ENCODE assay signal across 12 cellular contexts in the genomic region with DNA sequence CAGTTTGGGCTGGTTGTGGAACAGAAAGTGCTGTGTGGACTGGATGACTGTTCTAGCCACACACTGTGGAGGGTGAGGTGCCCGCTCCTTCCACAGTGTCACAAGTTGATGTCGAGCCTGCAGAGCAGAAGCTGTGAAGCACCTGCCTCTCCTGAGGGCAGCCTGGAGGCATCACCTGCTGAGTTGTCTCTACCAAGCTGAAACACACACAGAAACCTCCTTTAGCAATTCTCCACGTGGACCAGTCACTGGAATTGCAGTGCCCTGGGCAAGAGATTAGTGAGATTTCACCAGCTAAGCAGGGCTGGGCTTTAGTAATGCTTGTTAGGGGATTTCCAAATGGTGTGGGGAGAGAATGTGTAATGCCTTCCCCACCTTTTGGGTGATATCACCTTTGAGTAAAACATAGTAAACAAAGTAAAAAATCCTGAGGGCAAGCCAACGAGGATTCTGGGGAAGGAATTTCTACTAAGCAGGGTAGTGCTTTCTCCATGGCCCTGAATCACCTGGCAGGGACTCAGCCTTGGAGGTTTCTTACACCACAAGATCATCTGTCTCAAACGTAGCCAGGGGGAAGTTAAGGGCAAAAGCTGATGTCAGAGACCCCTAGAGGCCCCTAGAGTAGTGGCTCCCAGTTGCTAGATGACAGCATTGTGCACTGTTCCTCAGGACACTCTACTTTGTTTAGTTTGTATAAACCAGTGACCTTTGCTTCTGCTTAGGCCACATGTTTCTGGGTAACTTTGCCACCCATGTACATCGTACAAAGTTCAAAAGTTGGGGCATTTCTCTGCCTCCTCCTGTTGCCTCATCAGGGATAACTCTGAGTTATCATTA.
DNase-seq lines count a peak whose midpoint lies in the region; ATAC-seq, FAIRE-seq and TF ChIP-seq lines count a peak whose summit lies in the region.
"Had no signal": no experiment of that assay in that cellular context is flagged by ENCODE, and none has a peak within 500 bp of the region (broad histone marks: within the 10 kb centered on the region; RNA-seq: fewer than 3 reads in every experiment).

No MANE protein-coding gene starts in this region.

- WGBS in liver, result 28% methylated on average over 6 of the region's 6 CpGs

- H3K4me3 ChIP-seq in GM23338, result no peak overlapping the region
- no peak overlapping the region for H3K4me3 ChIP-seq in Panc1 (ENCODE audit: low read depth in 2 of 2, low read length in 2 of 2)
- no peak overlapping the region for H3K4me3 ChIP-seq in liver (ENCODE audit: low read depth in 1 of 3, low read length in 3 of 3)
- H3K4me3 ChIP-seq: cardiac muscle cell had no signal

- peak; percentile 15 for DNase-seq in GM23338 (ENCODE audit: low spot score)
- no peak for DNase-seq in Panc1 (ENCODE audit: low read depth, low spot score)
- no peak for DNase-seq in frontal cortex (ENCODE audit: low spot score in 2 of 2)
- no peak for DNase-seq in GM19239 (ENCODE audit: insufficient read length, low spot score)
- DNase-seq in HEK293T (ENCODE audit: extremely low spot score), result no peak
- DNase-seq: NCI-H446, retina had no signal

- peaks cover 5% of the 10 kb centered on the region for H3K9me2 ChIP-seq in GM23338 (ENCODE audit: insufficient read depth)

- peak in 1 of 2 experiments; percentile 32; a peak in 2 of 4 replicates for TF ChIP-seq CTCF in GM23338 (conservative IDR thresholded peaks at IDR 0.05; ENCODE audit: low read depth in 2 of 2)
- no peak for TF ChIP-seq CTCF in Panc1 (IDR thresholded peaks at IDR 0.05)
- peak; percentile 22 for TF ChIP-seq CTCF in liver (IDR thresholded peaks at IDR 0.05; ENCODE audit: low read depth, low read length, missing input control)

- BruUV-seq in Panc1 (replicated peaks; lab: Mats Ljungman, UMichigan), result no TSS peak

- no peaks in the 10 kb centered on the region for H4K20me1 ChIP-seq in GM23338 (replicated peaks; ENCODE audit: insufficient read depth)

- H3K27ac Mint-ChIP-seq in GM23338, result 0 out of 2 replicates have a peak overlapping the region, but pooled peaks have one; percentile 62

- H3K27me3 Mint-ChIP-seq in GM23338 (ENCODE audit: insufficient read depth, low read depth, poor library complexity), result peaks cover 4% of the 10 kb centered on the region

- intact Hi-C loops in Panc1 (cut with micrococcal nuclease; ENCODE audit: unreplicated experiment), result loop anchor here (10.0 kb wide), 1 partner anchor 59 kb away; no protein-coding TSS in a partner anchor

- TF ChIP-seq RAD21 in liver (IDR thresholded peaks at IDR 0.05), result peak; percentile 47 to 61

- FAIRE-seq in frontal cortex (lab: Jason Lieb, UNC) (no peak), GM19239 (lab: Jason Lieb, UNC) (no peak)

- in situ Hi-C loops in Panc1 (cut with HindIII; ENCODE audit: low pct_unique_long_range_greater_than_20kb, low sequenced_read_pairs), result no loop called here

- H3K27ac ChIP-seq in GM23338 (ENCODE audit: low read depth), result no peak overlapping the region
- peak overlapping the region; percentile 12; the same call in 1 of the 2 replicates for H3K27ac ChIP-seq in Panc1 (ENCODE audit: low read length)
- H3K27ac ChIP-seq in liver (ENCODE audit: low read depth in 1 of 2, low read length in 2 of 2), result peak overlapping the region; percentile 91 to 97
- H3K27ac ChIP-seq: cardiac muscle cell had no signal

- no peaks in the 10 kb centered on the region for H3K4me1 ChIP-seq in GM23338 (ENCODE audit: insufficient read depth)
- peaks cover 2% of the 10 kb centered on the region; the same call in 1 of the 2 replicates for H3K4me1 ChIP-seq in Panc1 (ENCODE audit: control insufficient read depth, insufficient read depth, low read length)
- H3K4me1 ChIP-seq in liver (ENCODE audit: control insufficient read depth in 4 of 4, insufficient read depth in 4 of 4, low read length in 3 of 4), result peaks cover 7 to 56% (median 20%) of the 10 kb centered on the region in 4 donors

- H3K4me2 ChIP-seq in GM23338, result no peak overlapping the region

- no peaks in the 10 kb centered on the region for H3K9me3 ChIP-seq in Panc1 (ENCODE audit: control insufficient read depth, insufficient read depth, low read depth, low read length)
- H3K9me3 ChIP-seq in liver (ENCODE audit: control insufficient read depth in 4 of 4, low read length in 3 of 4), result no peaks in the 10 kb centered on the region

- no peak overlapping the region for H3K4me3 Mint-ChIP-seq in GM23338

- ATAC-seq in GM18498 (IDR thresholded peaks at IDR 0.05; ENCODE audit: unreplicated experiment) (peak; percentile 68), GM23338 (peak; percentile 46; the same call in 2 of the 3 replicates), Panc1 (peak; percentile 84), GM21515 (IDR thresholded peaks at IDR 0.05; ENCODE audit: unreplicated experiment) (no peak)
- ATAC-seq: activated CD4-positive, CD25-positive, alpha-beta regulatory T cell treated with anti-CD3 and anti-CD28 coated beads, Interleukin-2, amount 50 U/mL, for 24 hours had no signal

- no peaks in the 10 kb centered on the region for H3F3A ChIP-seq in GM23338 (replicated peaks; ENCODE audit: low read depth)

- H3K36me3 ChIP-seq in GM23338 (ENCODE audit: insufficient read depth) (no peaks in the 10 kb centered on the region), Panc1 (ENCODE audit: control insufficient read depth, insufficient read depth, low read length) (no peaks in the 10 kb centered on the region), liver (ENCODE audit: control insufficient read depth in 4 of 4, insufficient read depth in 3 of 4, low read depth in 1 of 4, low read length in 3 of 4) (no peaks in the 10 kb centered on the region)
- H3K36me3 ChIP-seq: cardiac muscle cell had no signal

- H2AFZ ChIP-seq in GM23338, result 0 out of 2 replicates have a peak overlapping the region, but pooled peaks have one; percentile 28

- no peaks in the 10 kb centered on the region for H3K27me3 ChIP-seq in GM23338 (ENCODE audit: insufficient read depth)
- no peaks in the 10 kb centered on the region for H3K27me3 ChIP-seq in Panc1 (ENCODE audit: control insufficient read depth, insufficient read depth, low read length)
- no peaks in the 10 kb centered on the region for H3K27me3 ChIP-seq in liver (ENCODE audit: control insufficient read depth in 4 of 4, insufficient read depth in 4 of 4, low read length in 3 of 4)
- H3K27me3 ChIP-seq: cardiac muscle cell had no signal

- CTCF ChIA-PET in Panc1 (lab: Charles Lee) (no interaction called here), HEK293T (lab: Yijun Ruan, JAX) (no interaction called here)

- peaks cover 7% of the 10 kb centered on the region; the same call in 1 of the 3 replicates for H3K4me1 Mint-ChIP-seq in GM23338

- POLR2A ChIA-PET in Panc1 (lab: Charles Lee), result interaction anchor here (0.5 kb wide), 1 partner anchor 1000 kb away, joined by 7 read pairs; no protein-coding TSS in a partner anchor
- POLR2A ChIA-PET in HEK293T (lab: Yijun Ruan, JAX), result no interaction called here

- H3K36me3 Mint-ChIP-seq in GM23338 (ENCODE audit: low read depth), result no peaks in the 10 kb centered on the region

- no peaks in the 10 kb centered on the region for H3K9me3 Mint-ChIP-seq in GM23338

- peak overlapping the region in 1 of 2 donors; percentile 29 for H3K9ac ChIP-seq in liver (ENCODE audit: low read depth in 1 of 2, low read length in 2 of 2)

- no peaks in the 10 kb centered on the region for H3K79me2 ChIP-seq in GM23338 (replicated peaks; ENCODE audit: insufficient read depth)

TF ChIP-seq in GM23338, 12 proteins besides CTCF, POLR2A, EP300 and RAD21:
- TF ChIP-seq, protein P1, sequence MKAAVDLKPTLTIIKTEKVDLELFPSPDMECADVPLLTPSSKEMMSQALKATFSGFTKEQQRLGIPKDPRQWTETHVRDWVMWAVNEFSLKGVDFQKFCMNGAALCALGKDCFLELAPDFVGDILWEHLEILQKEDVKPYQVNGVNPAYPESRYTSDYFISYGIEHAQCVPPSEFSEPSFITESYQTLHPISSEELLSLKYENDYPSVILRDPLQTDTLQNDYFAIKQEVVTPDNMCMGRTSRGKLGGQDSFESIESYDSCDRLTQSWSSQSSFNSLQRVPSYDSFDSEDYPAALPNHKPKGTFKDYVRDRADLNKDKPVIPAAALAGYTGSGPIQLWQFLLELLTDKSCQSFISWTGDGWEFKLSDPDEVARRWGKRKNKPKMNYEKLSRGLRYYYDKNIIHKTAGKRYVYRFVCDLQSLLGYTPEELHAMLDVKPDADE (IDR thresholded peaks at IDR 0.05), result no peak

TF ChIP-seq in liver, 16 proteins besides CTCF, POLR2A, EP300 and RAD21 (continues in another document):
- TF ChIP-seq, protein P2, sequence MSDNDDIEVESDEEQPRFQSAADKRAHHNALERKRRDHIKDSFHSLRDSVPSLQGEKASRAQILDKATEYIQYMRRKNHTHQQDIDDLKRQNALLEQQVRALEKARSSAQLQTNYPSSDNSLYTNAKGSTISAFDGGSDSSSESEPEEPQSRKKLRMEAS (IDR thresholded peaks at IDR 0.05), result peak; percentile 91
- TF ChIP-seq JUND (IDR thresholded peaks at IDR 0.05), result peak; percentile 80 to 84
- peak; percentile 46 for TF ChIP-seq FOXA2 (IDR thresholded peaks at IDR 0.05)
- peak; percentile 75 for TF ChIP-seq YY1 (IDR thresholded peaks at IDR 0.05)

TF ChIP-seq in HEK293T, 16 proteins besides CTCF, POLR2A, EP300 and RAD21:
- TF ChIP-seq ZNF384 (IDR thresholded peaks at IDR 0.05), result no peak
- TF ChIP-seq FOXM1 (IDR thresholded peaks at IDR 0.05; ENCODE audit: borderline replicate concordance), result no peak
- no peak for TF ChIP-seq L3MBTL2 (conservative IDR thresholded peaks at IDR 0.05)
- no peak for TF ChIP-seq TARDBP (IDR thresholded peaks at IDR 0.05)
- TF ChIP-seq FOXA1 (IDR thresholded peaks at IDR 0.05), result no peak
- no peak for TF ChIP-seq ELF4 (IDR thresholded peaks at IDR 0.05)
- TF ChIP-seq SUZ12 (IDR thresholded peaks at IDR 0.05), result no peak
- TF ChIP-seq HDGF (IDR thresholded peaks at IDR 0.05; ENCODE audit: borderline replicate concordance), result no peak
- TF ChIP-seq LEF1 (IDR thresholded peaks at IDR 0.05; ENCODE audit: borderline replicate concordance), result no peak
- TF ChIP-seq CTBP1 (IDR thresholded peaks at IDR 0.05; ENCODE audit: borderline replicate concordance), result no peak
- TF ChIP-seq ARNT (IDR thresholded peaks at IDR 0.05), result no peak
- TF ChIP-seq FOXK2 (IDR thresholded peaks at IDR 0.05), result no peak
- no peak for TF ChIP-seq NFRKB (IDR thresholded peaks at IDR 0.05)
- TF ChIP-seq, protein P3, sequence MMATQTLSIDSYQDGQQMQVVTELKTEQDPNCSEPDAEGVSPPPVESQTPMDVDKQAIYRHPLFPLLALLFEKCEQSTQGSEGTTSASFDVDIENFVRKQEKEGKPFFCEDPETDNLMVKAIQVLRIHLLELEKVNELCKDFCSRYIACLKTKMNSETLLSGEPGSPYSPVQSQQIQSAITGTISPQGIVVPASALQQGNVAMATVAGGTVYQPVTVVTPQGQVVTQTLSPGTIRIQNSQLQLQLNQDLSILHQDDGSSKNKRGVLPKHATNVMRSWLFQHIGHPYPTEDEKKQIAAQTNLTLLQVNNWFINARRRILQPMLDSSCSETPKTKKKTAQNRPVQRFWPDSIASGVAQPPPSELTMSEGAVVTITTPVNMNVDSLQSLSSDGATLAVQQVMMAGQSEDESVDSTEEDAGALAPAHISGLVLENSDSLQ (IDR thresholded peaks at IDR 0.05), result no peak
- no peak for TF ChIP-seq BHLHE40 (IDR thresholded peaks at IDR 0.05; ENCODE audit: borderline replicate concordance)
- no peak for TF ChIP-seq SP1 (IDR thresholded peaks at IDR 0.05)
TF ChIP-seq in HEK293T: peak in this region for 0.
